In genomic region chr17:673200-673681, GRCh38 we compare ENCODE assay signal across 22 cellular contexts. TPM values are rescaled to one million over a fixed set of nuclear protein-coding genes. Genes with fewer than 3 reads are reported as not detected.
DNase-seq lines count a peak whose midpoint lies in the region; ATAC-seq and TF ChIP-seq lines count a peak whose summit lies in the region.
"Had no signal": no experiment of that assay in that cellular context is flagged by ENCODE, and none has a peak within 500 bp of the region (broad histone marks: within the 10 kb centered on the region; RNA-seq: fewer than 3 reads in every experiment).

No MANE protein-coding gene starts in this region.

- ATAC-seq in SK-N-SH treated with all-trans-retinoic acid at 6 μM for 48 hours (no peak), left lung (peak; percentile 68), upper lobe of right lung (peak; percentile 88)
- ATAC-seq: activated CD4-positive, CD25-positive, alpha-beta regulatory T cell treated with anti-CD3 and anti-CD28 coated beads, Interleukin-2, amount 50 U/mL, for 24 hours; activated T-helper 17 cell treated with anti-CD3 and anti-CD28 coated beads, Interleukin-2, amount 50 U/mL, for 72 hours; foreskin keratinocyte; naive thymus-derived CD4-positive, alpha-beta T cell had no signal

- H3K4me3 Mint-ChIP-seq in endodermal cell, result no peak overlapping the region
- H3K4me3 Mint-ChIP-seq: activated T-helper 17 cell treated with anti-CD3 and anti-CD28 coated beads, Interleukin-2, amount 50 U/mL, for 72 hours; naive thymus-derived CD4-positive, alpha-beta T cell; T-helper 2 cell treated with Interferon-gamma antibody and Interleukin-4, amounts not matched to agents 5 μg/mL and 100 μg/mL, for 36 hours had no signal

- peaks cover 7% of the 10 kb centered on the region for H3F3A ChIP-seq in SK-N-SH (replicated peaks; ENCODE audit: insufficient read depth)

- H3K27me3 Mint-ChIP-seq in endodermal cell (ENCODE audit: insufficient read depth), result no peaks in the 10 kb centered on the region
- H3K27me3 Mint-ChIP-seq: activated T-helper 17 cell treated with anti-CD3 and anti-CD28 coated beads, Interleukin-2, amount 50 U/mL, for 72 hours; naive thymus-derived CD4-positive, alpha-beta T cell had no signal

- no peaks in the 10 kb centered on the region for H4K20me1 ChIP-seq in SK-N-SH (ENCODE audit: insufficient read depth)

- CTCF ChIA-PET in SK-N-SH (lab: Yijun Ruan, JAX), result no interaction called here

- H3K79me2 ChIP-seq in SK-N-SH (ENCODE audit: insufficient read depth), result peaks cover 15% of the 10 kb centered on the region

- H3K4me3 ChIP-seq in SK-N-SH (ENCODE audit: low read depth in 2 of 2, low read length in 1 of 2), result no peak overlapping the region
- H3K4me3 ChIP-seq in endodermal cell (ENCODE audit: low read length), result no peak overlapping the region
- no peak overlapping the region for H3K4me3 ChIP-seq in left lung
- H3K4me3 ChIP-seq in upper lobe of right lung, result no peak overlapping the region
- H3K4me3 ChIP-seq: lung had no signal

- POLR2A ChIA-PET in SK-N-SH (lab: Yijun Ruan, JAX), result no interaction called here

- no peak for TF ChIP-seq EP300 in SK-N-SH (IDR thresholded peaks at IDR 0.05; ENCODE audit: borderline replicate concordance in 1 of 2, low read depth in 1 of 2, low read length in 1 of 2)

- TF ChIP-seq RAD21 in SK-N-SH (IDR thresholded peaks at IDR 0.05; ENCODE audit: low read length), result no peak

- H3K9me2 ChIP-seq in SK-N-SH, result no peaks in the 10 kb centered on the region

- H3K4me1 ChIP-seq in SK-N-SH (ENCODE audit: control insufficient read depth in 1 of 2, insufficient read depth in 2 of 2, low read depth in 1 of 2, low read length in 1 of 2), result peaks cover 0 to 3% of the 10 kb centered on the region in 2 experiments; a peak in 1 of 4 replicates
- no peaks in the 10 kb centered on the region for H3K4me1 ChIP-seq in endodermal cell (ENCODE audit: control insufficient read depth, insufficient read depth, low read length)
- peaks cover 0 to 8% of the 10 kb centered on the region in 2 donors for H3K4me1 ChIP-seq in left lung
- peaks cover 5% of the 10 kb centered on the region for H3K4me1 ChIP-seq in upper lobe of right lung
- H3K4me1 ChIP-seq: foreskin keratinocyte had no signal

- H3K27me3 ChIP-seq in SK-N-SH (ENCODE audit: insufficient read depth) (no peaks in the 10 kb centered on the region), endodermal cell (ENCODE audit: control insufficient read depth, insufficient read depth, low read length, poor library complexity, severe bottlenecking) (no peaks in the 10 kb centered on the region), left lung (no peaks in the 10 kb centered on the region), upper lobe of right lung (no peaks in the 10 kb centered on the region)
- H3K27me3 ChIP-seq: foreskin keratinocyte had no signal

- H3K27ac Mint-ChIP-seq in endodermal cell, result no peak overlapping the region
- H3K27ac Mint-ChIP-seq: naive thymus-derived CD4-positive, alpha-beta T cell; T-helper 2 cell treated with Interferon-gamma antibody and Interleukin-4, amounts not matched to agents 5 μg/mL and 100 μg/mL, for 36 hours had no signal

- 88% methylated on average over 13 of the region's 14 CpGs for WGBS in SK-N-SH (ENCODE audit: low lambda C conversion rate)
- 68 to 88% methylated on average over 9 to 14 of the region's 14 CpGs for WGBS in endodermal cell (ENCODE audit: insufficient coverage in 1 of 2, insufficient read length in 1 of 2), 2 experiments

- no peaks in the 10 kb centered on the region for H3K9me3 Mint-ChIP-seq in endodermal cell
- H3K9me3 Mint-ChIP-seq: activated T-helper 17 cell treated with anti-CD3 and anti-CD28 coated beads, Interleukin-2, amount 50 U/mL, for 72 hours; naive thymus-derived CD4-positive, alpha-beta T cell; T-helper 2 cell treated with Interferon-gamma antibody and Interleukin-4, amounts not matched to agents 5 μg/mL and 100 μg/mL, for 36 hours had no signal

- H3K27ac ChIP-seq in SK-N-SH (ENCODE audit: low read depth in 2 of 2, low read length in 1 of 2) (no peak overlapping the region), endodermal cell (ENCODE audit: low read depth, low read length) (peak overlapping the region; percentile 7), left lung (no peak overlapping the region), upper lobe of right lung (no peak overlapping the region)
- H3K27ac ChIP-seq: foreskin keratinocyte had no signal

- H3K9ac ChIP-seq in SK-N-SH (no peak overlapping the region), endodermal cell (ENCODE audit: extremely low read depth, low read length, poor library complexity, severe bottlenecking) (no peak overlapping the region)

- TF ChIP-seq CTCF in SK-N-SH (IDR thresholded peaks at IDR 0.05) (no peak), endodermal cell (conservative IDR thresholded peaks at IDR 0.05) (no peak), left lung (IDR thresholded peaks at IDR 0.05) (no peak), upper lobe of right lung (IDR thresholded peaks at IDR 0.05) (no peak), GM20000 (IDR thresholded peaks at IDR 0.05; ENCODE audit: extremely low read depth, missing control alignments) (no peak)

- H3K4me2 ChIP-seq in SK-N-SH, result no peak overlapping the region

- peaks cover 23% of the 10 kb centered on the region for H3K36me3 Mint-ChIP-seq in endodermal cell (ENCODE audit: low read depth)

- peaks cover 9% of the 10 kb centered on the region for H3K4me1 Mint-ChIP-seq in endodermal cell
- H3K4me1 Mint-ChIP-seq: activated T-helper 17 cell treated with anti-CD3 and anti-CD28 coated beads, Interleukin-2, amount 50 U/mL, for 72 hours had no signal

- H3K36me3 ChIP-seq in SK-N-SH (replicated peaks in 1 of 2; ENCODE audit: control insufficient read depth in 1 of 2, insufficient read depth in 2 of 2, low read length in 1 of 2) (peaks cover 18 to 40% of the 10 kb centered on the region in 2 experiments), endodermal cell (ENCODE audit: control insufficient read depth, insufficient read depth, low read length) (peaks cover 37% of the 10 kb centered on the region), left lung (peaks cover 0 to 53% of the 10 kb centered on the region in 2 donors), upper lobe of right lung (peaks cover 28% of the 10 kb centered on the region)

- DNase-seq in SK-N-SH, result peak; percentile 30
- DNase-seq in endodermal cell, result peak; percentile 72
- DNase-seq in left lung, result peak in 1 of 2 donors; percentile 41
- peak; percentile 65 for DNase-seq in upper lobe of right lung
- no peak for DNase-seq in posterior vena cava (ENCODE audit: low spot score)
- no peak for DNase-seq in GM20000 (ENCODE audit: low spot score)
- no peak for DNase-seq in medulla oblongata (ENCODE audit: extremely low spot score)
- DNase-seq: 8988T; amniotic stem cell; Calu3; foreskin keratinocyte; HCEC 1CT; Kasumi-1; naive thymus-derived CD4-positive, alpha-beta T cell; NCI-H1092 treated with DMSO at 0.1 percent for 48 hours; OCI-M1; SIG-M5 had no signal

- intact Hi-C loops in left lung (cut with DNase I) (no loop called here), upper lobe of right lung (cut with DNase I) (no loop called here), posterior vena cava (cut with DNase I) (no loop called here)

- H2AFZ ChIP-seq in SK-N-SH (ENCODE audit: low read depth), result no peak overlapping the region

- H3K9me3 ChIP-seq in SK-N-SH, result no peaks in the 10 kb centered on the region
- H3K9me3 ChIP-seq in endodermal cell (ENCODE audit: control insufficient read depth, low read length), result no peaks in the 10 kb centered on the region
- no peaks in the 10 kb centered on the region for H3K9me3 ChIP-seq in left lung
- no peaks in the 10 kb centered on the region for H3K9me3 ChIP-seq in upper lobe of right lung

TF ChIP-seq in SK-N-SH, 30 proteins besides CTCF, POLR2A, EP300 and RAD21:
- TF ChIP-seq NRF1 (IDR thresholded peaks at IDR 0.05; ENCODE audit: low read depth, low read length), result no peak
- no peak for TF ChIP-seq GATA2 (CRISPR knock-in tag; IDR thresholded peaks at IDR 0.05)
TF ChIP-seq in SK-N-SH: peak in this region for 0.

TF ChIP-seq in SK-N-SH treated with all-trans-retinoic acid at 6 μM for 48 hours, 23 proteins besides CTCF, POLR2A, EP300 and RAD21 (continues in another document):
- TF ChIP-seq RARB (CRISPR knock-in tag; IDR thresholded peaks at IDR 0.05), result no peak
- TF ChIP-seq ZNF8 (CRISPR knock-in tag; IDR thresholded peaks at IDR 0.05), result no peak
- no peak for TF ChIP-seq ISL1 (CRISPR knock-in tag; IDR thresholded peaks at IDR 0.05)
- TF ChIP-seq PPARA (CRISPR knock-in tag; IDR thresholded peaks at IDR 0.05; ENCODE audit: borderline replicate concordance), result no peak
- no peak for TF ChIP-seq SNAI2 (CRISPR knock-in tag; IDR thresholded peaks at IDR 0.05)
- TF ChIP-seq POU6F1 (CRISPR knock-in tag; IDR thresholded peaks at IDR 0.05; ENCODE audit: borderline replicate concordance, low read depth), result no peak

RNA-seq across cellular contexts. Expression of gene VPS53, which starts 41.4 kb away (rescaled TPM):
- 14.8 and 16.8 TPM in 2 replicates for polyA plus RNA-seq in SK-N-SH (2012; rRNA removed)
- polyA plus RNA-seq in SK-N-SH (2012; cell fraction: cytosol; rRNA removed), result 8.1 and 10.3 TPM in 2 replicates
- polyA plus RNA-seq in SK-N-SH (2012; cell fraction: nucleus; rRNA removed), result 20.9 and 34.6 TPM in 2 replicates
- total RNA-seq in endodermal cell (10 to 100 TPM; 59.8 to 63.2 TPM), left lung (10 to 100 TPM; 69.3 to 84.1 TPM), upper lobe of right lung (79.5 TPM), posterior vena cava (10 to 100 TPM; 61.5 to 62.8 TPM)
- 38.0 TPM for polyA plus RNA-seq in endodermal cell (2013, experiment 1 of 2)
- polyA plus RNA-seq in endodermal cell (2013, experiment 2 of 2), result 39.8 TPM

RNA-seq across cellular contexts. Expression of gene TLCD3A, which starts 59.2 kb away (rescaled TPM):
- polyA plus RNA-seq in SK-N-SH (2012; rRNA removed), result 31.7 and 34.4 TPM in 2 replicates
- polyA plus RNA-seq in SK-N-SH (2012; cell fraction: cytosol; rRNA removed), result 27.5 and 33.4 TPM in 2 replicates
- polyA plus RNA-seq in SK-N-SH (2012; cell fraction: nucleus; rRNA removed), result 20.3 and 20.8 TPM in 2 replicates
- total RNA-seq in endodermal cell, result 10 to 100 TPM; 16.6 to 28.8 TPM
- polyA plus RNA-seq in endodermal cell (2013, experiment 1 of 2), result 17.4 TPM
- polyA plus RNA-seq in endodermal cell (2013, experiment 2 of 2), result 21.0 TPM
- 10 to 100 TPM; 14.5 to 18.1 TPM for total RNA-seq in left lung
- 11.9 TPM for total RNA-seq in upper lobe of right lung
- 10 to 100 TPM in 1 of 2 donors, 1 to 10 TPM in 1; 9.9 to 10.4 TPM for total RNA-seq in posterior vena cava

Comparison
In these comparisons a context has a peak if more than half of its experiments do, and no peak if none do; other contexts are left out.
1. DNase-seq: peak in SK-N-SH (single experiment), endodermal cell (single experiment) and upper lobe of right lung (single experiment); none in posterior vena cava (single experiment), GM20000 (single experiment) and medulla oblongata (single experiment).